In the genomic region with DNA sequence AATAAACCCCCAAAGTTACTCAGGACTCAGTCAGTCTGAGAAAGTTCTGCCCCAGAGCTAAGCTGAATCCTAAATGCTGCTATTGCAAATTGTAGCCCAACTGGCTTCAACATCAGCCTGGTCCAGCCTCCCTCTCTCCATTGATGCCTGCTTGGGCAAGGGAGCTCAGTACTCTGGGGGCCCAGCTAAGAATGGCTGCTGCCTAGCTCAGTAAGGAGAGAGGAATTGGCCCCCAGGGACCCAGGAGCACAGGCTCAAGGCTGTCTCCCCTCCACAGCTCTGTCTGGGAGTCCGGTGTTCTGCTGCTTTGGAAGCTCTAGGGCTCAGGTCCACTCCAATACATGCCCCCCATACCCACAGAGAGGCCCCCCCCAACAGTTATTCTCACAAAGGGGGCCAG, we compare ENCODE assay signal across 13 cellular contexts. TPM values are rescaled to one million over a fixed set of nuclear protein-coding genes. Genes with fewer than 3 reads are reported as not detected.
DNase-seq lines count a peak whose midpoint lies in the region; ATAC-seq and TF ChIP-seq lines count a peak whose summit lies in the region.
"Had no signal": no experiment of that assay in that cellular context is flagged by ENCODE, and none has a peak within 500 bp of the region (broad histone marks: within the 10 kb centered on the region; RNA-seq: fewer than 3 reads in every experiment).

No MANE protein-coding gene starts in this region.

- H3K4me1 ChIP-seq in CD4-positive, CD25-positive, alpha-beta regulatory T cell (ENCODE audit: control insufficient read depth, insufficient read depth, low read length, poor library complexity, severe bottlenecking) = peaks cover 59% of the 10 kb centered on the region
- peaks cover 56% of the 10 kb centered on the region for H3K4me1 ChIP-seq in DOHH2 (ENCODE audit: control insufficient read depth, low read length)

- no peaks in the 10 kb centered on the region for H4K20me1 ChIP-seq in DOHH2 (ENCODE audit: control insufficient read depth, insufficient read depth, low read depth, low read length)

- peaks cover 7 to 56% (median 40%) of the 10 kb centered on the region in 4 donors for H3K4me1 Mint-ChIP-seq in CD4-positive, CD25-positive, alpha-beta regulatory T cell
- H3K4me1 Mint-ChIP-seq in T-helper 17 cell (peaks cover 50% of the 10 kb centered on the region), mesothelial cell of epicardium (peaks cover 31% of the 10 kb centered on the region)

- H3K27me3 ChIP-seq in CD4-positive, CD25-positive, alpha-beta regulatory T cell (ENCODE audit: control insufficient read depth, insufficient read depth, low read length) = no peaks in the 10 kb centered on the region
- no peaks in the 10 kb centered on the region for H3K27me3 ChIP-seq in DOHH2 (ENCODE audit: control insufficient read depth, low read length)
- H3K27me3 ChIP-seq: SJSA1 had no signal

- TF ChIP-seq CTCF in DOHH2 (IDR thresholded peaks at IDR 0.05; ENCODE audit: low read depth, low read length, poor library complexity, severe bottlenecking) = no peak
- TF ChIP-seq CTCF in mesothelial cell of epicardium (IDR thresholded peaks at IDR 0.05; ENCODE audit: unreplicated experiment) = no peak

- peaks cover 12% of the 10 kb centered on the region; the same call in 1 of the 2 replicates for H3K79me2 ChIP-seq in DOHH2 (ENCODE audit: control insufficient read depth, low read length)

- ATAC-seq in CD4-positive, CD25-positive, alpha-beta regulatory T cell (ENCODE audit: low read depth in 2 of 2) = no peak
- no peak for ATAC-seq in T-helper 17 cell
- ATAC-seq: sciatic nerve had no signal

- peak overlapping the region; percentile 71 to 97 (median 96) for H3K27ac Mint-ChIP-seq in CD4-positive, CD25-positive, alpha-beta regulatory T cell
- H3K27ac Mint-ChIP-seq in T-helper 17 cell = peak overlapping the region; percentile 98
- H3K27ac Mint-ChIP-seq in mesothelial cell of epicardium = no peak overlapping the region

- peaks cover 20% of the 10 kb centered on the region for H3K36me3 Mint-ChIP-seq in CD4-positive, CD25-positive, alpha-beta regulatory T cell
- peaks cover 4% of the 10 kb centered on the region for H3K36me3 Mint-ChIP-seq in T-helper 17 cell (ENCODE audit: low read depth)
- H3K36me3 Mint-ChIP-seq in mesothelial cell of epicardium = peaks cover 16% of the 10 kb centered on the region

- peak overlapping the region; percentile 82 for H3K4me2 ChIP-seq in DOHH2 (ENCODE audit: low read length)

- peak overlapping the region; percentile 70 for H3K4me3 ChIP-seq in CD4-positive, CD25-positive, alpha-beta regulatory T cell (ENCODE audit: low read depth, low read length)
- H3K4me3 ChIP-seq in DOHH2 (ENCODE audit: low read length) = 0 out of 2 replicates have a peak overlapping the region, but pooled peaks have one; percentile 81

- no peaks in the 10 kb centered on the region for H3K27me3 Mint-ChIP-seq in CD4-positive, CD25-positive, alpha-beta regulatory T cell
- H3K27me3 Mint-ChIP-seq in T-helper 17 cell = no peaks in the 10 kb centered on the region
- no peaks in the 10 kb centered on the region for H3K27me3 Mint-ChIP-seq in mesothelial cell of epicardium (ENCODE audit: low read depth)

- H3K9me3 Mint-ChIP-seq in CD4-positive, CD25-positive, alpha-beta regulatory T cell = no peaks in the 10 kb centered on the region
- H3K9me3 Mint-ChIP-seq in mesothelial cell of epicardium = no peaks in the 10 kb centered on the region

- peaks cover 40% of the 10 kb centered on the region for H3K36me3 ChIP-seq in CD4-positive, CD25-positive, alpha-beta regulatory T cell (ENCODE audit: control insufficient read depth, insufficient read depth, low read length)
- peaks cover 28% of the 10 kb centered on the region for H3K36me3 ChIP-seq in DOHH2 (ENCODE audit: control insufficient read depth, low read length)

- no peaks in the 10 kb centered on the region for H3K9me3 ChIP-seq in CD4-positive, CD25-positive, alpha-beta regulatory T cell (ENCODE audit: control insufficient read depth in 2 of 2, low read length in 2 of 2)
- H3K9me3 ChIP-seq in DOHH2 (ENCODE audit: control insufficient read depth, insufficient read depth, low read length) (no peaks in the 10 kb centered on the region), T-helper 17 cell (ENCODE audit: control insufficient read depth, low read length, poor library complexity, severe bottlenecking) (no peaks in the 10 kb centered on the region)
- H3K9me3 ChIP-seq: SJSA1, thoracic aorta had no signal

- peak overlapping the region; percentile 92 for H3K27ac ChIP-seq in CD4-positive, CD25-positive, alpha-beta regulatory T cell (ENCODE audit: insufficient read depth, low read length, poor library complexity, severe bottlenecking)
- no peak overlapping the region for H3K27ac ChIP-seq in DOHH2 (ENCODE audit: low read depth, low read length)
- H3K27ac ChIP-seq: SJSA1, thoracic aorta had no signal

- H3F3A ChIP-seq in DOHH2 (ENCODE audit: control insufficient read depth, insufficient read depth) = 0 out of 2 replicates have a peak, but pooled peaks cover 5% of the 10 kb centered on the region

- H3K4me3 Mint-ChIP-seq in CD4-positive, CD25-positive, alpha-beta regulatory T cell = peak overlapping the region; percentile 86 to 95 (median 92)
- peak overlapping the region; percentile 99 for H3K4me3 Mint-ChIP-seq in T-helper 17 cell
- H3K4me3 Mint-ChIP-seq in mesothelial cell of epicardium = peak overlapping the region; percentile 96

- no peaks in the 10 kb centered on the region for H3K9me2 ChIP-seq in DOHH2 (replicated peaks; ENCODE audit: control insufficient read depth, low read length)

- DNase-seq in CD4-positive, CD25-positive, alpha-beta regulatory T cell = no peak
- DNase-seq in T-helper 17 cell (no peak), mesothelial cell of epicardium (ENCODE audit: low spot score in 2 of 2, unreplicated experiment in 2 of 2) (no peak), OCI-M1 (lab: John Stamatoyannopoulos, UW) (no peak), pons (ENCODE audit: low spot score) (no peak), HuH-7.5 (ENCODE audit: low spot score) (no peak)
- DNase-seq: NCI-H1417 had no signal

RNA-seq across cellular contexts. Expression of gene UNC119, which starts 1.6 kb away (rescaled TPM):
- total RNA-seq in CD4-positive, CD25-positive, alpha-beta regulatory T cell = 66.9 TPM
- 10 to 100 TPM; 29.5 to 35.0 (median 31.2) TPM for polyA plus RNA-seq in CD4-positive, CD25-positive, alpha-beta regulatory T cell
- total RNA-seq in T-helper 17 cell (10 to 100 TPM; 87.2 to 91.9 TPM), mesothelial cell of epicardium (61.0 to 66.2 TPM (median 61.2 TPM) in 3 replicates)

RNA-seq across cellular contexts. Expression of gene PIGS, which starts 20.5 kb away (rescaled TPM):
- total RNA-seq in CD4-positive, CD25-positive, alpha-beta regulatory T cell = 59.7 TPM
- polyA plus RNA-seq in CD4-positive, CD25-positive, alpha-beta regulatory T cell = 10 to 100 TPM; 53.3 to 82.6 (median 67.1) TPM
- 10 to 100 TPM; 44.5 to 50.9 TPM for total RNA-seq in T-helper 17 cell
- total RNA-seq in mesothelial cell of epicardium = 75.2 to 80.7 TPM (median 78.7 TPM) in 3 replicates

RNA-seq across cellular contexts. Expression of gene ALDOC, which starts 25.8 kb away (rescaled TPM):
- total RNA-seq in CD4-positive, CD25-positive, alpha-beta regulatory T cell = 33.0 TPM
- 100 to 1,000 TPM in 1 of 4 donors, 10 to 100 TPM in 3; 68.2 to 109 (median 92.4) TPM for polyA plus RNA-seq in CD4-positive, CD25-positive, alpha-beta regulatory T cell
- 10 to 100 TPM; 16.7 to 24.5 TPM for total RNA-seq in T-helper 17 cell
- total RNA-seq in mesothelial cell of epicardium = 22.6 to 24.6 TPM (median 22.6 TPM) in 3 replicates

RNA-seq across cellular contexts. Expression of gene FOXN1, which starts 44.7 kb away (rescaled TPM):
- total RNA-seq in CD4-positive, CD25-positive, alpha-beta regulatory T cell = not detected
- polyA plus RNA-seq in CD4-positive, CD25-positive, alpha-beta regulatory T cell = not detected
- total RNA-seq in T-helper 17 cell (not detected), mesothelial cell of epicardium (0.34 to 0.42 TPM (median 0.34 TPM) in 3 replicates)
- total RNA-seq: HT1080, mononuclear cell, sciatic nerve, SJSA1, thoracic aorta had no signal

RNA-seq across cellular contexts. Expression of gene SPAG5, which starts 48.0 kb away (rescaled TPM):
- 37.7 TPM for total RNA-seq in CD4-positive, CD25-positive, alpha-beta regulatory T cell
- polyA plus RNA-seq in CD4-positive, CD25-positive, alpha-beta regulatory T cell = 1 to 10 TPM in 3 of 4 donors, under 1 TPM in 1; 0.84 to 2.2 (median 1.8) TPM
- 10 to 100 TPM; 19.2 to 31.5 TPM for total RNA-seq in T-helper 17 cell
- total RNA-seq in mesothelial cell of epicardium = 32.1 to 45.2 TPM (median 42.0 TPM) in 3 replicates
